22 cellular contexts compared by ENCODE assay signal in the genomic region with DNA sequence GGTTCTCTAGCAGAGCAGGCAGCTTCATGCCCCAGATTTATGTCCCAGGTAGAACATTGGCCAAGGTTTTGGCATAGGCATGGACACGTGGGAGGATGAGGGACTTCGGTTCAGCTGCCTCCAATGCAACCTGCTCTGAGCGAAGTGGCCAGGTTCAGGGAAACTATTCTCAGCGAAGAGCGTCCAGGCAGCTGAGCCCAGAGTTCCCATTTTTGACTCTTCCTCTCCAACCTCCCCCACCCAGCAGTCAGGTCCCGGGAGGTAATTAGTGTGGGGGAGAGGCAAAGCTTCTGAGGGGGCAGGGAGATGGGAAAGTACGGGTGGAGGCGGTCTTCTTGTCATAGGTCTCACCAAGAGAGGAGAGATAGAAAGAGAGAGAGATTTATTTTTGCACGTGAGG. TPM values are rescaled to one million over a fixed set of nuclear protein-coding genes. Genes with fewer than 3 reads are reported as not detected.
DNase-seq lines count a peak whose midpoint lies in the region; ATAC-seq and TF ChIP-seq lines count a peak whose summit lies in the region.
"Had no signal": no experiment of that assay in that cellular context is flagged by ENCODE, and none has a peak within 500 bp of the region (broad histone marks: within the 10 kb centered on the region; RNA-seq: fewer than 3 reads in every experiment).

No MANE protein-coding gene starts in this region.

- H3K9me3 ChIP-seq in heart right ventricle, result no peaks in the 10 kb centered on the region
- H3K9me3 ChIP-seq in right atrium auricular region, result no peaks in the 10 kb centered on the region
- no peaks in the 10 kb centered on the region for H3K9me3 ChIP-seq in tibial artery
- H3K9me3 ChIP-seq: adrenal gland had no signal

- DNase-seq in heart right ventricle (no peak), right atrium auricular region (ENCODE audit: low spot score) (no peak), coronary artery (ENCODE audit: low spot score) (no peak), natural killer cell (no peak), tibial artery (no peak), HT-29 (ENCODE audit: low spot score) (no peak)
- DNase-seq: adrenal gland; CD8-positive, alpha-beta T cell; DND-41; HCEC 1CT; kidney glomerular epithelial cell; NCI-H526 treated with DMSO at 0.1 percent for 48 hours; OCI-M1; SIG-M5; stimulated activated CD4-positive, alpha-beta T cell treated with anti-CD3 and anti-CD28 coated beads, Interleukin-2, amount 100 ng/mL, for 24 hours; stimulated activated naive CD8-positive, alpha-beta T cell treated with anti-CD3 and anti-CD28 coated beads, Interleukin-15, amount 100 ng/mL, for 72 hours had no signal

- H3K9me3 Mint-ChIP-seq in natural killer cell, result no peaks in the 10 kb centered on the region
- H3K9me3 Mint-ChIP-seq: CD8-positive, alpha-beta T cell; central memory CD8-positive, alpha-beta T cell; stimulated activated naive CD8-positive, alpha-beta T cell treated with anti-CD3 and anti-CD28 coated beads, Interleukin-15, amount 100 ng/mL, for 72 hours had no signal

- WGBS in heart right ventricle, 2 donors, result 10 to 14% methylated on average over 9 of the region's 9 CpGs

- peak in 5 of 8 donors; percentile 10 to 33 (median 21) for ATAC-seq in heart right ventricle
- ATAC-seq in natural killer cell, result no peak
- ATAC-seq in GM18498 (IDR thresholded peaks at IDR 0.05; ENCODE audit: unreplicated experiment), result no peak
- ATAC-seq in GM18861 (IDR thresholded peaks at IDR 0.05; ENCODE audit: unreplicated experiment), result no peak
- ATAC-seq: CD8-positive, alpha-beta T cell had no signal

- H3K27ac Mint-ChIP-seq in natural killer cell, result no peak overlapping the region
- H3K27ac Mint-ChIP-seq: CD8-positive, alpha-beta T cell; stimulated activated naive CD8-positive, alpha-beta T cell treated with anti-CD3 and anti-CD28 coated beads, Interleukin-15, amount 100 ng/mL, for 72 hours had no signal

- intact Hi-C loops in heart right ventricle (cut with DNase I) (loop anchor here in 3 of 10 donors (5.0 kb wide), 3 partner anchors 40 to 890 kb away; no protein-coding TSS in a partner anchor), natural killer cell (cut with micrococcal nuclease) (no loop called here), tibial artery (cut with DNase I; ENCODE audit: low total_unique reads) (no loop called here)

- H3K27ac ChIP-seq in heart right ventricle (peak overlapping the region in 5 of 10 donors; percentile 83 to 91 (median 85)), right atrium auricular region (no peak overlapping the region), coronary artery (peak overlapping the region in 1 of 2 donors; percentile 85), tibial artery (peak overlapping the region in 1 of 2 donors; percentile 1)
- H3K27ac ChIP-seq: adrenal gland, HL-60 had no signal

- peaks cover 41 to 45% of the 10 kb centered on the region in 2 donors for H3K27me3 Mint-ChIP-seq in natural killer cell (ENCODE audit: low read depth in 2 of 2)

- no peaks in the 10 kb centered on the region for H3K36me3 Mint-ChIP-seq in natural killer cell
- H3K36me3 Mint-ChIP-seq: CD8-positive, alpha-beta T cell had no signal

- TF ChIP-seq CTCF in heart right ventricle (IDR thresholded peaks at IDR 0.05) (no peak), right atrium auricular region (IDR thresholded peaks at IDR 0.05) (no peak), coronary artery (IDR thresholded peaks at IDR 0.05) (no peak), natural killer cell (IDR thresholded peaks at IDR 0.05) (no peak), tibial artery (IDR thresholded peaks at IDR 0.05) (no peak)

- H3K4me1 ChIP-seq in heart right ventricle (peaks cover 0 to 9% (median 3%) of the 10 kb centered on the region in 9 donors), right atrium auricular region (peaks cover 0 to 16% of the 10 kb centered on the region in 2 donors), tibial artery (peaks cover 0 to 14% (median 10%) of the 10 kb centered on the region in 4 donors)
- H3K4me1 ChIP-seq: adrenal gland had no signal

- peak overlapping the region; percentile 79 for H3K4me3 Mint-ChIP-seq in natural killer cell
- H3K4me3 Mint-ChIP-seq: CD8-positive, alpha-beta T cell; central memory CD8-positive, alpha-beta T cell had no signal

- H3K27me3 ChIP-seq in heart right ventricle (peaks cover 0 to 77% (median 18%) of the 10 kb centered on the region in 7 donors), right atrium auricular region (no peaks in the 10 kb centered on the region), tibial artery (peaks cover 0 to 25% of the 10 kb centered on the region in 2 donors)

- H3K4me3 ChIP-seq in heart right ventricle, result peak overlapping the region in 8 of 10 donors; percentile 44 to 65 (median 58)
- H3K4me3 ChIP-seq in right atrium auricular region, result peak overlapping the region in 1 of 2 donors; percentile 47
- peak overlapping the region; percentile 77 for H3K4me3 ChIP-seq in coronary artery
- peak overlapping the region; percentile 52 to 53 for H3K4me3 ChIP-seq in tibial artery
- H3K4me3 ChIP-seq: adrenal gland had no signal

- H3K4me1 Mint-ChIP-seq in natural killer cell, result peaks cover 23 to 26% of the 10 kb centered on the region in 2 donors

- H3K36me3 ChIP-seq in heart right ventricle, result no peaks in the 10 kb centered on the region
- no peaks in the 10 kb centered on the region for H3K36me3 ChIP-seq in right atrium auricular region
- no peaks in the 10 kb centered on the region for H3K36me3 ChIP-seq in tibial artery
- H3K36me3 ChIP-seq: adrenal gland had no signal

RNA-seq across cellular contexts. Expression of a gene that starts 1.0 kb away (rescaled TPM):
- total RNA-seq in heart right ventricle (10 to 100 TPM in 9 of 10 donors, 1 to 10 TPM in 1; 3.3 to 57.1 (median 28.1) TPM), right atrium auricular region (1 to 10 TPM in 1 of 2 donors, under 1 TPM in 1; 0.55 to 1.0 TPM), natural killer cell (not detected)
- polyA plus RNA-seq in heart right ventricle, result 1 to 10 TPM; 2.4 to 7.0 TPM
- total RNA-seq in HT-29 (2014; rRNA removed; shearing (Covaris generic)), result not detected in 2 replicates
- total RNA-seq: CD8-positive, alpha-beta T cell; mesenteric fat pad; ureter had no signal

RNA-seq across cellular contexts. Expression of a gene that starts 39.0 kb away (rescaled TPM):
- total RNA-seq in heart right ventricle, result 1 to 10 TPM; 1.4 to 9.9 (median 6.5) TPM
- under 1 TPM; 0.51 to 0.65 TPM for polyA plus RNA-seq in heart right ventricle
- 1 to 10 TPM; 1.1 to 2.6 TPM for total RNA-seq in right atrium auricular region
- not detected for total RNA-seq in natural killer cell
- total RNA-seq in HT-29 (2014; rRNA removed; shearing (Covaris generic)), result not detected in 2 replicates
- total RNA-seq: CD8-positive, alpha-beta T cell; mesenteric fat pad; ureter had no signal

Comparison
In these comparisons a context has a peak if more than half of its experiments do, and no peak if none do; other contexts are left out.
1. ATAC-seq: peak in heart right ventricle (5 of 8); none in natural killer cell (0 of 3), GM18498 (single experiment) and GM18861 (single experiment).